18 cellular contexts compared by ENCODE assay signal in genomic region chr5:1291611-1292080, GRCh38. TPM values are rescaled to one million over a fixed set of nuclear protein-coding genes. Genes with fewer than 3 reads are reported as not detected.
DNase-seq lines count a peak whose midpoint lies in the region; ATAC-seq and TF ChIP-seq lines count a peak whose summit lies in the region.
"Had no signal": no experiment of that assay in that cellular context is flagged by ENCODE, and none has a peak within 500 bp of the region (broad histone marks: within the 10 kb centered on the region; RNA-seq: fewer than 3 reads in every experiment).

No MANE protein-coding gene starts in this region.

- DNase-seq in natural killer cell (peak; percentile 7), NCI-H510A (lab: John Stamatoyannopoulos, UW) (peak; percentile 51), endodermal cell (peak; percentile 38), NCI-H2081 treated with DMSO at 0.1 percent for 48 hours (lab: John Stamatoyannopoulos, UW) (no peak)
- no peak for DNase-seq in natural killer cell treated with Interleukin-12 subunit alpha and Interleukin-12 subunit beta and Interleukin-15 and Interleukin-18, amount 100 ng/mL, for 72 hours (ENCODE audit: low spot score)
- DNase-seq in NK-92 treated with Interleukin-12 subunit alpha and Interleukin-12 subunit beta, amount 100 ng/mL, for 24 hours (lab: John Stamatoyannopoulos, UW): no peak
- no peak for DNase-seq in CD8-positive, alpha-beta memory T cell
- DNase-seq in activated CD4-positive, alpha-beta T cell treated with anti-CD3 and anti-CD28 coated beads, Interleukin-2, amount 50 U/mL, for 1 hour: no peak
- DNase-seq: activated naive CD4-positive, alpha-beta T cell treated with anti-CD3 and anti-CD28 coated beads for 36 hours; BE2C; body of pancreas; EL; NCI-H1048 had no signal

- H3K4me3 Mint-ChIP-seq in natural killer cell (no peak overlapping the region), endodermal cell (no peak overlapping the region)
- no peak overlapping the region for H3K4me3 Mint-ChIP-seq in natural killer cell treated with Interleukin-12 subunit alpha and Interleukin-12 subunit beta and Interleukin-15 and Interleukin-18, amount 100 ng/mL, for 72 hours
- no peak overlapping the region for H3K4me3 Mint-ChIP-seq in CD8-positive, alpha-beta memory T cell
- H3K4me3 Mint-ChIP-seq: activated naive CD4-positive, alpha-beta T cell treated with anti-CD3 and anti-CD28 coated beads for 36 hours; stimulated activated naive CD8-positive, alpha-beta T cell treated with anti-CD3 and anti-CD28 coated beads, Interleukin-15, Interleukin-2, amounts not matched to agents 100 ng/mL and 50 ng/mL, for 24 hours had no signal

- intact Hi-C loops in natural killer cell (cut with micrococcal nuclease): no loop called here

- no peaks in the 10 kb centered on the region for H3K9me3 ChIP-seq in endodermal cell (ENCODE audit: control insufficient read depth, low read length)
- H3K9me3 ChIP-seq in CD8-positive, alpha-beta memory T cell (ENCODE audit: low read length): no peaks in the 10 kb centered on the region
- H3K9me3 ChIP-seq: BE2C, body of pancreas, pancreas had no signal

- no peaks in the 10 kb centered on the region for H3K36me3 ChIP-seq in endodermal cell (ENCODE audit: control insufficient read depth, insufficient read depth, low read length)
- no peaks in the 10 kb centered on the region for H3K36me3 ChIP-seq in CD8-positive, alpha-beta memory T cell (ENCODE audit: insufficient read depth, low read length)
- H3K36me3 ChIP-seq: BE2C, pancreas had no signal

- no peaks in the 10 kb centered on the region for H3K4me1 Mint-ChIP-seq in natural killer cell
- H3K4me1 Mint-ChIP-seq in natural killer cell treated with Interleukin-12 subunit alpha and Interleukin-12 subunit beta and Interleukin-15 and Interleukin-18, amount 100 ng/mL, for 72 hours (ENCODE audit: low read depth in 2 of 2): no peaks in the 10 kb centered on the region
- peaks cover 1% of the 10 kb centered on the region for H3K4me1 Mint-ChIP-seq in endodermal cell
- peaks cover 4% of the 10 kb centered on the region in 3 donors for H3K4me1 Mint-ChIP-seq in CD8-positive, alpha-beta memory T cell

- POLR2A ChIA-PET in CD8-positive, alpha-beta memory T cell (lab: Charles Lee): no interaction called here

- H3K27ac ChIP-seq in endodermal cell (ENCODE audit: low read depth, low read length): no peak overlapping the region
- no peak overlapping the region for H3K27ac ChIP-seq in CD8-positive, alpha-beta memory T cell (ENCODE audit: low read depth, low read length)
- H3K27ac ChIP-seq: body of pancreas, pancreas had no signal

- WGBS in endodermal cell (ENCODE audit: insufficient coverage in 1 of 2, insufficient read length in 1 of 2), 2 experiments: 93% methylated on average over 16 to 24 of the region's 24 CpGs

- no peaks in the 10 kb centered on the region for H3K4me1 ChIP-seq in endodermal cell (ENCODE audit: control insufficient read depth, insufficient read depth, low read length)
- peaks cover 9% of the 10 kb centered on the region for H3K4me1 ChIP-seq in CD8-positive, alpha-beta memory T cell (ENCODE audit: insufficient read depth, low read length)
- H3K4me1 ChIP-seq: BE2C had no signal

- no peak for ATAC-seq in natural killer cell
- no peak for ATAC-seq in natural killer cell treated with Interleukin-12 subunit alpha and Interleukin-12 subunit beta and Interleukin-15 and Interleukin-18, amount 100 ng/mL, for 72 hours
- ATAC-seq: body of pancreas, pancreas had no signal

- no peak overlapping the region for H3K4me3 ChIP-seq in endodermal cell (ENCODE audit: low read length)
- no peak overlapping the region for H3K4me3 ChIP-seq in CD8-positive, alpha-beta memory T cell (ENCODE audit: low read length)
- H3K4me3 ChIP-seq: body of pancreas, pancreas, smooth muscle cell had no signal

- H3K36me3 Mint-ChIP-seq in natural killer cell (no peaks in the 10 kb centered on the region), endodermal cell (ENCODE audit: low read depth) (no peaks in the 10 kb centered on the region)
- H3K36me3 Mint-ChIP-seq in natural killer cell treated with Interleukin-12 subunit alpha and Interleukin-12 subunit beta and Interleukin-15 and Interleukin-18, amount 100 ng/mL, for 72 hours: peaks cover 6% of the 10 kb centered on the region
- peaks cover 0 to 10% (median 1%) of the 10 kb centered on the region in 3 donors for H3K36me3 Mint-ChIP-seq in CD8-positive, alpha-beta memory T cell

- H3K27me3 Mint-ChIP-seq in natural killer cell (ENCODE audit: low read depth in 2 of 2) (peaks cover 24 to 29% of the 10 kb centered on the region in 2 donors), endodermal cell (ENCODE audit: insufficient read depth) (peaks cover 20% of the 10 kb centered on the region)
- H3K27me3 Mint-ChIP-seq in natural killer cell treated with Interleukin-12 subunit alpha and Interleukin-12 subunit beta and Interleukin-15 and Interleukin-18, amount 100 ng/mL, for 72 hours: peaks cover 16 to 19% of the 10 kb centered on the region in 2 donors
- peaks cover 14 to 18% of the 10 kb centered on the region in 2 donors for H3K27me3 Mint-ChIP-seq in CD8-positive, alpha-beta memory T cell

- CTCF ChIA-PET in CD8-positive, alpha-beta memory T cell (lab: Charles Lee): no interaction called here

- no peak for TF ChIP-seq CTCF in natural killer cell (IDR thresholded peaks at IDR 0.05)
- no peak for TF ChIP-seq CTCF in endodermal cell (conservative IDR thresholded peaks at IDR 0.05)

- H3K9ac ChIP-seq in endodermal cell (ENCODE audit: extremely low read depth, low read length, poor library complexity, severe bottlenecking): no peak overlapping the region

- H3K27me3 ChIP-seq in endodermal cell (ENCODE audit: control insufficient read depth, insufficient read depth, low read length, poor library complexity, severe bottlenecking): peaks cover 11% of the 10 kb centered on the region
- H3K27me3 ChIP-seq in CD8-positive, alpha-beta memory T cell (ENCODE audit: insufficient read depth, low read length, poor library complexity, severe bottlenecking): no peaks in the 10 kb centered on the region
- H3K27me3 ChIP-seq: BE2C had no signal

- H3K9me3 Mint-ChIP-seq in natural killer cell (peaks cover 2 to 3% of the 10 kb centered on the region in 2 donors), endodermal cell (no peaks in the 10 kb centered on the region)
- peaks cover 3% of the 10 kb centered on the region for H3K9me3 Mint-ChIP-seq in natural killer cell treated with Interleukin-12 subunit alpha and Interleukin-12 subunit beta and Interleukin-15 and Interleukin-18, amount 100 ng/mL, for 72 hours
- peaks cover 0 to 6% (median 2%) of the 10 kb centered on the region in 5 donors for H3K9me3 Mint-ChIP-seq in CD8-positive, alpha-beta memory T cell

- no peak overlapping the region for H3K27ac Mint-ChIP-seq in natural killer cell
- H3K27ac Mint-ChIP-seq in natural killer cell treated with Interleukin-12 subunit alpha and Interleukin-12 subunit beta and Interleukin-15 and Interleukin-18, amount 100 ng/mL, for 72 hours: no peak overlapping the region
- no peak overlapping the region for H3K27ac Mint-ChIP-seq in endodermal cell
- H3K27ac Mint-ChIP-seq in CD8-positive, alpha-beta memory T cell: no peak overlapping the region
- H3K27ac Mint-ChIP-seq: activated naive CD4-positive, alpha-beta T cell treated with anti-CD3 and anti-CD28 coated beads for 36 hours; stimulated activated naive CD8-positive, alpha-beta T cell treated with anti-CD3 and anti-CD28 coated beads, Interleukin-15, Interleukin-2, amounts not matched to agents 100 ng/mL and 50 ng/mL, for 24 hours had no signal

RNA-seq across cellular contexts. Expression of gene TERT, which starts 3.2 kb away (rescaled TPM):
- not detected for total RNA-seq in natural killer cell
- total RNA-seq in natural killer cell treated with Interleukin-12 subunit alpha and Interleukin-12 subunit beta and Interleukin-15 and Interleukin-18, amount 100 ng/mL, for 72 hours: 1 to 10 TPM in 1 of 2 donors, not detected in 1; 1.3 TPM
- total RNA-seq in endodermal cell: 1 to 10 TPM; 7.1 to 9.8 TPM
- polyA plus RNA-seq in endodermal cell (2013, experiment 1 of 2): 3.0 TPM
- 2.3 TPM for polyA plus RNA-seq in endodermal cell (2013, experiment 2 of 2)
- 1 to 10 TPM; 2.0 to 2.5 TPM for total RNA-seq in CD8-positive, alpha-beta memory T cell
- not detected for polyA plus RNA-seq in CD8-positive, alpha-beta memory T cell
- total RNA-seq: body of pancreas, dermis microvascular lymphatic vessel endothelial cell, mucosa of gallbladder, smooth muscle cell had no signal
- polyA plus RNA-seq: pancreas, smooth muscle cell had no signal

RNA-seq across cellular contexts. Expression of gene CLPTM1L, which starts 53.3 kb away (rescaled TPM):
- total RNA-seq in natural killer cell (100 to 1,000 TPM in 1 of 3 donors, 10 to 100 TPM in 2; 67.1 to 105 (median 97.5) TPM), endodermal cell (10 to 100 TPM; 68.0 to 89.4 TPM)
- total RNA-seq in natural killer cell treated with Interleukin-12 subunit alpha and Interleukin-12 subunit beta and Interleukin-15 and Interleukin-18, amount 100 ng/mL, for 72 hours: 100 to 1,000 TPM; 112 to 178 TPM
- 90.0 TPM for polyA plus RNA-seq in endodermal cell (2013, experiment 1 of 2)
- 75.7 TPM for polyA plus RNA-seq in endodermal cell (2013, experiment 2 of 2)
- 100 to 1,000 TPM; 109 to 110 TPM for total RNA-seq in CD8-positive, alpha-beta memory T cell
- 68.1 TPM for polyA plus RNA-seq in CD8-positive, alpha-beta memory T cell

Comparison
In these comparisons a context has a peak if more than half of its experiments do, and no peak if none do; other contexts are left out.
1. DNase-seq: peak in natural killer cell (single experiment), NCI-H510A (single experiment) and endodermal cell (single experiment); none in natural killer cell treated with Interleukin-12 subunit alpha and Interleukin-12 subunit beta and Interleukin-15 and Interleukin-18, amount 100 ng/mL, for 72 hours (single experiment), NCI-H2081 treated with DMSO at 0.1 percent for 48 hours (single experiment), NK-92 treated with Interleukin-12 subunit alpha and Interleukin-12 subunit beta, amount 100 ng/mL, for 24 hours (single experiment), CD8-positive, alpha-beta memory T cell (0 of 5) and activated CD4-positive, alpha-beta T cell treated with anti-CD3 and anti-CD28 coated beads, Interleukin-2, amount 50 U/mL, for 1 hour (single experiment).